Comparison of ENCODE assay signal across 8 cellular contexts in the genomic region with DNA sequence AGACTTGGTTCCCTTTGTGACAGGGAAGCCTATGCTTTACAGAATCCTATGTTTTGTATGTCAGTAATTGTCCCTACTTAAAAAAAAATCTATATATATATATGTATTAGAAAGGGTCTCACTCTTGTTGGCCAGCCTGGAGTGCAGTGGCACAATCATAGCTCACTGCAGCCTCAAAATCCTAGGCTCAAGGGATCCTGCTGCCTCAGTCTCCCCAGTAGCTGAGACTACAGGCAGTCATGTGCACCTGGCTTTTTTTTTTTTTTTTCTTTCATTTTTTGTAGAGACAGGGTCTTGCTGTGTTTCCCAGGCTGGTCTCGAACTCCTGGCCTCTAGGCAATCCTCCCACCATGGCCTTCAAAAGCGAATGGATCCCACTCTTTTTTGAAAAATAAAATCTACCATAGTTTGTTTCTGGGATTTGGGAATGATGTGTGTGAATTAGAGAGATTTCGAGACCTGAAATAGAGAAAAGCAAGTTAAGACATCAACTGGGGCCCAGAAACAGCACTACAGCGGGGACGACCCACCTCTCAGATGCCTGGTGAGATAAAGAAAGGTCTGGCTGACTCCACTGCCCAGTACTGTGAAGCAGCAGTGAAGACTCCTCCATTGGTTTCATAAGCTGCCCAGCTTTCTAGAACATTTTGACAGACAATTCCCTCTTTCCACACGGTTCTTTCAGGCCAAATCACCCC. TPM values are rescaled to one million over a fixed set of nuclear protein-coding genes. Genes with fewer than 3 reads are reported as not detected.
DNase-seq lines count a peak whose midpoint lies in the region; ATAC-seq, FAIRE-seq and TF ChIP-seq lines count a peak whose summit lies in the region.

No MANE protein-coding gene starts in this region.

- H3K27me3 Mint-ChIP-seq in Calu3 (ENCODE audit: unreplicated experiment) = peaks cover 16% of the 10 kb centered on the region
- H3K27me3 Mint-ChIP-seq in endothelial cell (ENCODE audit: unreplicated experiment) = peaks cover 33% of the 10 kb centered on the region

- no peaks in the 10 kb centered on the region; the same call in 1 of the 2 replicates for H3K27me3 ChIP-seq in SJSA1 (replicated peaks)
- H3K27me3 ChIP-seq in pancreas = no peaks in the 10 kb centered on the region

- BruUV-seq in Calu3 (replicated peaks; lab: Mats Ljungman, UMichigan) = no TSS peak

- CTCF ChIA-PET in Calu3 (lab: Charles Lee) = interaction anchor here (0.7 to 1.8 kb wide), 5 partner anchors 17 to 440 kb away, joined by 3 to 5 read pairs (median 4); partner anchors contain the start of gene MUS81

- ATAC-seq in pancreas (no peak), HG03442 (IDR thresholded peaks at IDR 0.05; ENCODE audit: unreplicated experiment) (no peak), HG02678 (IDR thresholded peaks at IDR 0.05; ENCODE audit: unreplicated experiment) (no peak)

- no peak for FAIRE-seq in pancreas (lab: Jason Lieb, UNC)

- TF ChIP-seq CTCF in Calu3 (IDR thresholded peaks at IDR 0.05; ENCODE audit: unreplicated experiment) (no peak), endothelial cell (IDR thresholded peaks at IDR 0.05; ENCODE audit: unreplicated experiment) (no peak), pancreas (IDR thresholded peaks at IDR 0.05) (no peak)

- H3K36me3 ChIP-seq in SJSA1 (peaks cover 20% of the 10 kb centered on the region), pancreas (peaks cover 0 to 26% (median 0%) of the 10 kb centered on the region in 3 donors)

- H3K4me3 Mint-ChIP-seq in Calu3 (ENCODE audit: low read depth, unreplicated experiment) = peak overlapping the region; percentile 90
- peak overlapping the region; percentile 48 for H3K4me3 Mint-ChIP-seq in endothelial cell (ENCODE audit: unreplicated experiment)

- DNase-seq in Calu3 (no peak), SJSA1 (ENCODE audit: low read depth in 1 of 2, low spot score in 2 of 2) (no peak), endothelial cell (ENCODE audit: low spot score) (no peak), pancreas (peak in 1 of 6 donors; percentile 13), NCI-H2196 (lab: John Stamatoyannopoulos, UW; ENCODE audit: unreplicated experiment) (no peak), D341Med (ENCODE audit: low spot score) (no peak)

- H3K4me1 Mint-ChIP-seq in Calu3 (ENCODE audit: low read depth, unreplicated experiment) (peaks cover 65% of the 10 kb centered on the region), endothelial cell (ENCODE audit: unreplicated experiment) (peaks cover 77% of the 10 kb centered on the region)

- intact Hi-C loops in Calu3 (cut with micrococcal nuclease; ENCODE audit: unreplicated experiment) (no loop called here), pancreas (cut with DNase I) (loop anchor here in 1 of 3 donors (5.0 kb wide), 1 partner anchor 82 kb away; no protein-coding TSS in a partner anchor)

- H3K9me3 ChIP-seq in SJSA1 (replicated peaks) (no peaks in the 10 kb centered on the region; the same call in 1 of the 2 replicates), pancreas (no peaks in the 10 kb centered on the region)

- H3K27ac ChIP-seq in SJSA1 (peak overlapping the region; percentile 99), pancreas (peak overlapping the region; percentile 98 to 99 (median 99))

- WGBS in pancreas, 2 donors = 27 to 34% methylated on average over 6 of the region's 6 CpGs

- no peaks in the 10 kb centered on the region for H3K9me3 Mint-ChIP-seq in Calu3 (ENCODE audit: low read depth, unreplicated experiment)
- H3K9me3 Mint-ChIP-seq in endothelial cell (ENCODE audit: unreplicated experiment) = no peaks in the 10 kb centered on the region

- H3K27ac Mint-ChIP-seq in Calu3 (ENCODE audit: unreplicated experiment) (peak overlapping the region; percentile 99), endothelial cell (ENCODE audit: unreplicated experiment) (peak overlapping the region; percentile 96)

- H3K4me3 ChIP-seq in SJSA1 (no peak overlapping the region; the same call in 1 of the 2 replicates), pancreas (peak overlapping the region in 2 of 4 donors; percentile 81 to 93)

- peaks cover 96% of the 10 kb centered on the region for H3K4me1 ChIP-seq in SJSA1 (replicated peaks)
- peaks cover 36 to 51% (median 44%) of the 10 kb centered on the region in 3 donors for H3K4me1 ChIP-seq in pancreas

- peaks cover 80% of the 10 kb centered on the region for H3K36me3 Mint-ChIP-seq in Calu3 (ENCODE audit: insufficient read depth, unreplicated experiment)
- H3K36me3 Mint-ChIP-seq in endothelial cell (ENCODE audit: low read depth, unreplicated experiment) = peaks cover 4% of the 10 kb centered on the region

RNA-seq across cellular contexts. Expression of gene NEAT1, which starts 1.9 kb away (rescaled TPM):
- total RNA-seq in Calu3 (2022) (605 and 821 TPM in 2 replicates), endothelial cell (ENCODE audit: unreplicated experiment) (43.4 TPM), pancreas (1,000 to 10,000 TPM in 1 of 6 donors, 100 to 1,000 TPM in 5; 295 to 1,475 (median 528) TPM)
- total RNA-seq in SJSA1 (2014; rRNA removed; shearing (Covaris generic)) = 6.9 and 12.1 TPM in 2 replicates
- 1,000 to 10,000 TPM; 1,390 to 2,770 TPM for polyA plus RNA-seq in pancreas

RNA-seq across cellular contexts. Expression of gene FRMD8, which starts 34.2 kb away (rescaled TPM):
- total RNA-seq in Calu3 (2022) (40.2 and 51.9 TPM in 2 replicates), endothelial cell (ENCODE audit: unreplicated experiment) (76.0 TPM), pancreas (10 to 100 TPM; 15.4 to 28.9 (median 18.8) TPM)
- 90.2 and 125 TPM in 2 replicates for total RNA-seq in SJSA1 (2014; rRNA removed; shearing (Covaris generic))
- polyA plus RNA-seq in pancreas = 10 to 100 TPM; 15.0 to 15.7 TPM

RNA-seq across cellular contexts. Expression of gene SLC25A45, which starts 38.2 kb away (rescaled TPM):
- total RNA-seq in Calu3 (2022) = 2.9 and 4.0 TPM in 2 replicates
- 3.1 and 5.3 TPM in 2 replicates for total RNA-seq in SJSA1 (2014; rRNA removed; shearing (Covaris generic))
- 3.3 TPM for total RNA-seq in endothelial cell (ENCODE audit: unreplicated experiment)
- 10 to 100 TPM; 16.2 to 53.4 (median 26.3) TPM for total RNA-seq in pancreas
- 10 to 100 TPM; 38.0 to 58.2 TPM for polyA plus RNA-seq in pancreas
